Comparison of ENCODE assay signal across 8 cellular contexts in the genomic region with DNA sequence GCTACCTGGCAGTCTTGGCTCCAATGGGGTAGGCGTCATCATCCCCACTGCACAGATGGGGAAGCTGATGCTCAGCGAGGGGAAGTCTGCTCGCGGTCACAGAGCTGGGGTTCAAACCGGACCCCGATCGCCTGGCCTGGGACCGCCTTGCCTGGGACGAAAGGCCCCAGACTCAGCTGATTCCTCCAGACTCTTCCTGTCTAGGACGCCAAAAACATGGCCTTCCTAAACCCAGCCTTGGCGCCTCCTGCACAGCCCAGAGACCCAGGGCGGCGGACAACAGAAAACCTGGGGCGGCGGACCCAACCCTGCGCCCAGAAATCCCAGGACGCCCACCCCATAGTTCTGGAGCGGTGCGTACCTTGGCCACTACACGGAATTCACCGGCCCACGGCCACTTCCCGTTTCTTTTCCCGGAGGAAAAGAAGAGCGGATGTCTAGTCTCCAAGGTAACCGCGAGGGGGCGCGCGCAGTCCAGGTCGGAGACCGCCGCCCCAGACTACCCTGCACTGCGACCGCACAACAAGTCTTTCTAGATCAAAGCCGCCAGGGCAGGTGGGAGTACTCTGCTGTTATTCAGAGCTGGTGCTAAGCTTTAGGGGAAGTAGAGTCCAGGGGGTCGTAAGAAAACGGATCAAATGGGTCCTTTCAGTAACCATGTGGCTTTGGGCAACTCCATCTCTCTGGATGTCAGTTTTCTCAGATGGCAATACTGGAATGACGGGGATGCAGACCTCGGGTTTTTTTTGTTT. TPM values are rescaled to one million over a fixed set of nuclear protein-coding genes. Genes with fewer than 3 reads are reported as not detected.
DNase-seq lines count a peak whose midpoint lies in the region; ATAC-seq and TF ChIP-seq lines count a peak whose summit lies in the region.

No MANE protein-coding gene starts in this region.

- ATAC-seq in HG02759 (IDR thresholded peaks at IDR 0.05; ENCODE audit: unreplicated experiment) (peak; percentile 70), HG02623 (IDR thresholded peaks at IDR 0.05; ENCODE audit: unreplicated experiment) (no peak)
- peak; percentile 86 for ATAC-seq in activated CD4-positive, alpha-beta T cell treated with anti-CD3 and anti-CD28 coated beads for 36 hours

- CTCF ChIA-PET in activated CD4-positive, alpha-beta T cell treated with anti-CD3 and anti-CD28 coated beads for 36 hours (lab: Charles Lee), result interaction anchor here (0.5 to 3.7 kb wide), 21 partner anchors 9 to 1493 kb away, joined by 3 to 18 read pairs (median 3); no protein-coding TSS in a partner anchor

- POLR2A ChIA-PET in activated CD4-positive, alpha-beta T cell treated with anti-CD3 and anti-CD28 coated beads for 36 hours (lab: Charles Lee), result interaction anchor here (0.6 kb wide), 3 partner anchors 8 to 589 kb away, joined by 3 to 7 read pairs (median 3); no protein-coding TSS in a partner anchor

- H3K9me3 Mint-ChIP-seq in activated CD4-positive, alpha-beta T cell treated with anti-CD3 and anti-CD28 coated beads for 36 hours (ENCODE audit: low read depth), result no peaks in the 10 kb centered on the region

- peak; percentile 85 for TF ChIP-seq CTCF in GM12864 (IDR thresholded peaks at IDR 0.05; ENCODE audit: low read depth, low read length, missing control alignments)
- peak; percentile 79 for TF ChIP-seq CTCF in coronary artery (IDR thresholded peaks at IDR 0.05)

- no peak overlapping the region for H3K27ac ChIP-seq in coronary artery

- intact Hi-C loops in activated CD4-positive, alpha-beta T cell treated with anti-CD3 and anti-CD28 coated beads for 36 hours (cut with DNase I, micrococcal nuclease), result loop anchor here in 1 of 2 experiments (1.0 to 10.0 kb wide), 6 partner anchors 57 to 685 kb away; a partner anchor contains a TSS

- peak overlapping the region; percentile 55 for H3K4me3 Mint-ChIP-seq in activated CD4-positive, alpha-beta T cell treated with anti-CD3 and anti-CD28 coated beads for 36 hours

- DNase-seq in GM12864 (ENCODE audit: low read depth) (peak; percentile 51), NCI-H2107 treated with DMSO at 0.1 percent for 48 hours (lab: John Stamatoyannopoulos, UW; ENCODE audit: unreplicated experiment) (peak; percentile 20), coronary artery (ENCODE audit: low spot score) (no peak), left kidney (ENCODE audit: low read depth, low spot score) (peak; percentile 94)
- DNase-seq in activated CD4-positive, alpha-beta T cell treated with anti-CD3 and anti-CD28 coated beads for 36 hours, result peak; percentile 85
- DNase-seq in stimulated activated CD4-positive, alpha-beta T cell treated with anti-CD3 and anti-CD28 coated beads, Interleukin-2, amount 100 ng/mL, for 24 hours, result peak; percentile 76

- H3K36me3 Mint-ChIP-seq in activated CD4-positive, alpha-beta T cell treated with anti-CD3 and anti-CD28 coated beads for 36 hours (ENCODE audit: low read depth), result no peaks in the 10 kb centered on the region

- peaks cover 4% of the 10 kb centered on the region for H3K4me1 Mint-ChIP-seq in activated CD4-positive, alpha-beta T cell treated with anti-CD3 and anti-CD28 coated beads for 36 hours

- H3K27ac Mint-ChIP-seq in activated CD4-positive, alpha-beta T cell treated with anti-CD3 and anti-CD28 coated beads for 36 hours, result no peak overlapping the region

- H3K4me3 ChIP-seq in GM12864 (ENCODE audit: low read depth, low read length), result peak overlapping the region; percentile 56
- peak overlapping the region; percentile 62 for H3K4me3 ChIP-seq in coronary artery

- H3K27me3 Mint-ChIP-seq in activated CD4-positive, alpha-beta T cell treated with anti-CD3 and anti-CD28 coated beads for 36 hours, result peaks cover 42% of the 10 kb centered on the region

RNA-seq across cellular contexts. Expression of a gene that starts 4.9 kb away (rescaled TPM):
- total RNA-seq in activated CD4-positive, alpha-beta T cell treated with anti-CD3 and anti-CD28 coated beads for 36 hours, result under 1 TPM; 0.05 to 0.18 TPM

RNA-seq across cellular contexts. Expression of a gene that starts 29.7 kb away (rescaled TPM):
- total RNA-seq in activated CD4-positive, alpha-beta T cell treated with anti-CD3 and anti-CD28 coated beads for 36 hours, result 1 to 10 TPM in 1 of 2 experiments, under 1 TPM in 1; 0.79 to 1.1 TPM

RNA-seq across cellular contexts. Expression of a gene that starts 57.5 kb away (rescaled TPM):
- total RNA-seq in activated CD4-positive, alpha-beta T cell treated with anti-CD3 and anti-CD28 coated beads for 36 hours, result 10 to 100 TPM; 38.4 to 39.4 TPM
